8 cellular contexts compared by ENCODE assay signal in the genomic region with DNA sequence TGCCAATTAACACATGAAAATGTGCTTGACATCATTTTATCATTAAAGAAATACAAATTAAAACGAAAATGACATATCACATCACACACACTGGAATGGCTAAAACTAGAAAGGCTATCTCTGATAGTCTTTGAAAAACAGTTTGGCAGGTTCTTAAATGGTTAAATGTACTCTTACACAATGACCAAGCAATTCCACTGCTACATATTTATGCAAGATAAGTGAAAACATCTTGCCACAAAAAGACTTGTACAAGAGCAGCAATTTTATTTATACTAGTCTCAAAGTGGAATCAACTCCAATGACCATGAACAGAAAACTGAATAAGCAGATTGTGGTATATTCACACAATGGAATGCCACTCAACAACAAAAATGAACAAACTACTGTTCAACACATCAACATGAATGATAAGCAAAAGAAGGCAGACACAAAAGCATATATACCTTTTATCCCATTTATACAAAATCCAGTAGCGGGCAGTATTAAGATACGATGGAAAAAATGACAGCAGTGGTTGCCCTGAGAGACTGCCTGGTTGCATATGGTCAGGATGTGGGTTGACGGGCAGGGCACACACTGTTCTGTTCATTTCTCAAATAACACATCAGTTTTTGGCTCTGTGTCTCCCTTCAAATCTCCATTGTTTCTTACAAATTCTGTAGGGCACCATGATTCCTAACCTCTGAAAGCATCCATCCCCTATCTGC. TPM values are rescaled to one million over a fixed set of nuclear protein-coding genes. Genes with fewer than 3 reads are reported as not detected.
DNase-seq lines count a peak whose midpoint lies in the region; ATAC-seq and TF ChIP-seq lines count a peak whose summit lies in the region.

No MANE protein-coding gene starts in this region.

- H3K4me1 ChIP-seq in right atrium auricular region = peaks cover 0 to 28% of the 10 kb centered on the region in 2 donors

- peaks cover 0 to 6% of the 10 kb centered on the region in 2 donors for H3K9me3 ChIP-seq in right atrium auricular region

- intact Hi-C loops in posterior cingulate gyrus (cut with DNase I) = no loop called here

- peak overlapping the region; percentile 12 to 24 for H3K27ac ChIP-seq in right atrium auricular region

- peaks cover 31% of the 10 kb centered on the region for H3K36me3 ChIP-seq in right atrium auricular region

- H3K27me3 ChIP-seq in right atrium auricular region = no peaks in the 10 kb centered on the region

- no peak for TF ChIP-seq CTCF in right atrium auricular region (IDR thresholded peaks at IDR 0.05)

- H3K4me3 ChIP-seq in right atrium auricular region = no peak overlapping the region

- peak; percentile 43 for DNase-seq in activated CD8-positive, alpha-beta memory T cell treated with anti-CD3 and anti-CD28 coated beads, Interleukin-2, amount 50 U/mL, for 4 hours
- DNase-seq in right atrium auricular region (ENCODE audit: low spot score) (no peak), posterior cingulate gyrus (no peak), COLO829 (ENCODE audit: low spot score) (no peak), D341Med (ENCODE audit: low spot score) (no peak), RKO (ENCODE audit: low spot score) (no peak)

- ATAC-seq in GM18502 (IDR thresholded peaks at IDR 0.05; ENCODE audit: poor library complexity, unreplicated experiment) (peak; percentile 61), HG02981 (IDR thresholded peaks at IDR 0.05; ENCODE audit: unreplicated experiment) (peak; percentile 55)

RNA-seq across cellular contexts. Expression of gene SP100, which starts 25.3 kb away (rescaled TPM):
- total RNA-seq in right atrium auricular region = 10 to 100 TPM; 66.5 to 80.1 TPM
